1 cellular context compared by ENCODE assay signal in genomic region chr12:95815635-95816212, GRCh38.
TF ChIP-seq lines count a peak whose summit lies in the region.

No MANE protein-coding gene starts in this region.

TF ChIP-seq in K562, 482 proteins besides CTCF, POLR2A, EP300 and RAD21 (continued from another document):
- TF ChIP-seq DEAF1 (CRISPR knock-in tag; IDR thresholded peaks at IDR 0.05): peak; percentile 70
- no peak for TF ChIP-seq ZNF134 (CRISPR knock-in tag; conservative IDR thresholded peaks at IDR 0.05)
TF ChIP-seq in K562: peak in this region for 1.
